Comparison of ENCODE assay signal across 23 cellular contexts in the genomic region with DNA sequence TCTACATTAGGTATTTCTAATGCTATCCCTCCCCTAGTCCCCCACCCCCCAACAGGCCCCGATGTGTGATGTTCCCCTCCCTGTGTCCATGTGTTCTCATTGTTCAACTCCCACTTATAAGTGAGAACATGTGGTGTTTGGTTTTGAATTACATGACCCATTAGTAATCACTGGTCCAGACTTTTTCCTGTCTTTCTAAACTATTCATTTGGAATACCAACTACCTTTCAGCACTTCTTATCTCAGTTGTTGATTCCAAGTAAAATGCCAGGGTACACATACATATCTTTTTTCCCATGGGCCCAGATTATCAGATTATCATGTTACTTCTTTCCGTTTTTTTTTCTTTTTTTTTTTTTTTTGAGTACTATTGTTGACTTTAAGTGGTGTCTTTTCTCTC.
"Had no signal": no experiment of that assay in that cellular context is flagged by ENCODE, and none has a peak within 500 bp of the region (broad histone marks: within the 10 kb centered on the region; RNA-seq: fewer than 3 reads in every experiment).

No MANE protein-coding gene starts in this region.

- H3K27ac ChIP-seq: spleen, thoracic aorta, vagina had no signal

- H3K36me3 ChIP-seq: spleen, thoracic aorta, vagina had no signal

- H3K4me3 Mint-ChIP-seq: activated naive CD8-positive, alpha-beta T cell treated with anti-CD3 and anti-CD28 coated beads for 36 hours; endodermal cell; T-helper 1 cell treated with Interleukin-12 subunit alpha and Interleukin-12 subunit beta and Interleukin-4 antibody, amounts not matched to agents 30 μg/mL and 1 μg/mL, for 36 hours; type B pancreatic cell had no signal

- H3K9me3 ChIP-seq: spleen, thoracic aorta, vagina had no signal

- H3K9me3 Mint-ChIP-seq: endodermal cell; T-helper 1 cell treated with Interleukin-12 subunit alpha and Interleukin-12 subunit beta and Interleukin-4 antibody, amounts not matched to agents 30 μg/mL and 1 μg/mL, for 36 hours had no signal

- H3K4me3 ChIP-seq: spleen, thoracic aorta, vagina had no signal

- DNase-seq: activated CD4-positive, alpha-beta T cell treated with anti-CD3 and anti-CD28 coated beads for 4 hours; activated CD4-positive, alpha-beta T cell treated with anti-CD3 and anti-CD28 coated beads, Interleukin-2, amount 50 U/mL, for 48 hours; activated CD4-positive, CD25-positive, alpha-beta regulatory T cell; activated naive CD4-positive, alpha-beta T cell treated with Interleukin-2 at 50 U/mL for 16 hours; activated naive CD8-positive, alpha-beta T cell treated with anti-CD3 and anti-CD28 coated beads for 36 hours; activated T-cell treated with anti-CD3 and anti-CD28 coated beads, Interleukin-2, amount 50 U/mL, for 48 hours; amygdala; cerebellar nuclear complex; cortex of kidney; endodermal cell; foreskin melanocyte; glutamatergic neuron; hippocampal formation; mesenchymal stem cell; occipital lobe; posterior cingulate gyrus; spleen; stimulated activated CD4-positive, alpha-beta T cell treated with anti-CD3 and anti-CD28 coated beads, Interleukin-4, amount 100 ng/mL, for 1 hour; stimulated activated naive CD4-positive, alpha-beta T cell had no signal

- H3K27ac Mint-ChIP-seq: activated naive CD8-positive, alpha-beta T cell treated with anti-CD3 and anti-CD28 coated beads for 36 hours; endodermal cell; T-helper 1 cell treated with Interleukin-12 subunit alpha and Interleukin-12 subunit beta and Interleukin-4 antibody, amounts not matched to agents 30 μg/mL and 1 μg/mL, for 36 hours had no signal

- H3K27me3 ChIP-seq: vagina had no signal

- H3K4me1 ChIP-seq: spleen had no signal

- H3K27me3 Mint-ChIP-seq: type B pancreatic cell had no signal
